In the genomic region with DNA sequence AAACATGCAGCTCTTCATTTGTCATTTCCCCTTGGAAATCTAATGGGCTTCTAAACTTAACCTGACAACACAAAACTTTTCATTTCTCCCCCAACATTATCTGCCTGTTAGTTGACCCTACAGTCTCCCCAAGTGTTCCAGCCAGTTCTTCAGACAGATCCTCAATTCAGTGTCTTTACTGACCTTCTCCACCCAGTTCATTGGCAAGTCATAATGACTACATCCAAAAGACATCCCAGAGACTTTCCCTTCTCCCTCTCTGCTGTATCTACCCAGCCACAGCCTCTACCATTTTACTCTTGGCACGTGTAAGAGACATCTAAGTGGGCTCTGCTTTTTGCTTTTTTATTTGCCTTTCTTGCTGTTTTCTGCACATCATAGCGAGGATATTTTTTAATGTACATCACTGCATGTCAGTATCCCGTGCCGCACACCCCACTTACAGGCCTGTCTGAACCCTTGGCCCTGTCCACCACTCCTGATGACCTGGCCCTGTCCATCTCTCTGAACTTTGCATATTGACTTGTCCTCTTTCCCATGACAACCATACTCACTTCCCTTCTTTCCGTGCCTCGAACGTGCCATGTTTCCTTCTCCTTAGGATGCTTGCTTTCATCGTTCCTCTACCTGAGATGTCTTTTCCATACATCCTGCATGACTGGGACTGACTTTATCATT, we compare ENCODE assay signal across 21 cellular contexts.
DNase-seq lines count a peak whose midpoint lies in the region; ATAC-seq and TF ChIP-seq lines count a peak whose summit lies in the region.
"Had no signal": no experiment of that assay in that cellular context is flagged by ENCODE, and none has a peak within 500 bp of the region (broad histone marks: within the 10 kb centered on the region; RNA-seq: fewer than 3 reads in every experiment).

No MANE protein-coding gene starts in this region.

- TF ChIP-seq POLR2A in esophagus muscularis mucosa (IDR thresholded peaks at IDR 0.05; ENCODE audit: low read depth) (no peak), right lobe of liver (IDR thresholded peaks at IDR 0.05) (no peak)

- H3K79me2 ChIP-seq in GM23248 (ENCODE audit: insufficient read depth): no peaks in the 10 kb centered on the region

- 66 to 75% methylated on average over 8 of the region's 8 CpGs for WGBS in GM23248 (ENCODE audit: low coverage in 1 of 2, low lambda C conversion rate in 2 of 2, missing lambda C conversion rate in 2 of 2), 2 experiments
- WGBS in esophagus muscularis mucosa: 86% methylated on average over 8 of the region's 8 CpGs
- WGBS in right lobe of liver (ENCODE audit: insufficient coverage, low coverage, low lambda C conversion rate, missing lambda C conversion rate): 51% methylated on average over 8 of the region's 8 CpGs

- in situ Hi-C loops in GM23248 (cut with MboI) (no loop called here), GM13976 (cut with MboI; ENCODE audit: low sequenced_read_pairs, unreplicated experiment) (no loop called here)

- peaks cover 10% of the 10 kb centered on the region; the same call in 1 of the 2 replicates for H3F3A ChIP-seq in GM23248 (ENCODE audit: insufficient read depth)

- H3K4me1 ChIP-seq in GM23248 (ENCODE audit: insufficient read depth) (peaks cover 27% of the 10 kb centered on the region), esophagus muscularis mucosa (no peaks in the 10 kb centered on the region), right lobe of liver (peaks cover 0 to 60% (median 15%) of the 10 kb centered on the region in 4 donors)
- H3K4me1 ChIP-seq: BLaER1 had no signal

- POLR2A ChIA-PET in GM10248 (lab: Yijun Ruan, JAX): no interaction called here

- DNase-seq in ELR (ENCODE audit: low read depth): peak; percentile 11
- peak; percentile 44 for DNase-seq in GM23248
- peak; percentile 12 for DNase-seq in esophagus muscularis mucosa (ENCODE audit: extremely low spot score)
- DNase-seq in right lobe of liver: no peak
- no peak for DNase-seq in GM10248 (ENCODE audit: extremely low spot score)
- DNase-seq in GM13976 (ENCODE audit: low spot score): no peak
- DNase-seq in NCI-H1092 (lab: John Stamatoyannopoulos, UW): no peak
- DNase-seq: ACHN; CD4-positive, alpha-beta T cell; COR-L47; DMS79; NCI-H1105; NCI-H2081; NCI-H2171; NCI-H446 treated with DMSO at 0.1 percent for 48 hours; NCI-H526 treated with DMSO at 0.1 percent for 48 hours; OCI-M1 had no signal

- no peaks in the 10 kb centered on the region for H4K20me1 ChIP-seq in GM23248 (ENCODE audit: insufficient read depth)
- H4K20me1 ChIP-seq: BLaER1 had no signal

- H3K4me2 ChIP-seq in GM23248 (ENCODE audit: unreplicated experiment): no peak overlapping the region
- H3K4me2 ChIP-seq: BLaER1, KMS-11 had no signal

- H3K27me3 ChIP-seq in GM23248 (replicated peaks; ENCODE audit: insufficient read depth): no peaks in the 10 kb centered on the region; the same call in 1 of the 2 replicates
- no peaks in the 10 kb centered on the region for H3K27me3 ChIP-seq in esophagus muscularis mucosa
- H3K27me3 ChIP-seq in right lobe of liver: no peaks in the 10 kb centered on the region
- H3K27me3 ChIP-seq: BLaER1, SJSA1 had no signal

- H3K9me2 ChIP-seq in GM23248 (ENCODE audit: insufficient read depth): no peaks in the 10 kb centered on the region

- TF ChIP-seq CTCF in esophagus muscularis mucosa (IDR thresholded peaks at IDR 0.05) (no peak), right lobe of liver (IDR thresholded peaks at IDR 0.05) (no peak), GM10248 (IDR thresholded peaks at IDR 0.05; ENCODE audit: control extremely low read depth, extremely low read depth, low read depth, missing control alignments) (no peak), GM13976 (IDR thresholded peaks at IDR 0.05; ENCODE audit: borderline replicate concordance, control extremely low read depth, extremely low read depth, insufficient read depth, missing control alignments) (no peak)

- H3K9me3 ChIP-seq in GM23248 (ENCODE audit: low read depth): no peaks in the 10 kb centered on the region
- no peaks in the 10 kb centered on the region for H3K9me3 ChIP-seq in esophagus muscularis mucosa
- no peaks in the 10 kb centered on the region for H3K9me3 ChIP-seq in right lobe of liver
- H3K9me3 ChIP-seq: SJSA1 had no signal

- intact Hi-C loops in esophagus muscularis mucosa (cut with DNase I) (loop anchor here (10.0 kb wide), 1 partner anchor 130 kb away; no protein-coding TSS in a partner anchor), right lobe of liver (cut with DNase I) (no loop called here)

- no peak overlapping the region for H3K9ac ChIP-seq in GM23248
- H3K9ac ChIP-seq: BLaER1, KMS-11 had no signal

- TF ChIP-seq EP300 in esophagus muscularis mucosa (IDR thresholded peaks at IDR 0.05): no peak

- H3K4me3 ChIP-seq in GM23248 (no peak overlapping the region), esophagus muscularis mucosa (no peak overlapping the region), right lobe of liver (no peak overlapping the region)
- H3K4me3 ChIP-seq: BLaER1, SJSA1 had no signal

- H3K36me3 ChIP-seq in GM23248 (ENCODE audit: low read depth) (no peaks in the 10 kb centered on the region), esophagus muscularis mucosa (no peaks in the 10 kb centered on the region), right lobe of liver (no peaks in the 10 kb centered on the region)
- H3K36me3 ChIP-seq: BLaER1, SJSA1 had no signal

- ATAC-seq in right lobe of liver: peak in 3 of 4 donors; percentile 6 to 28 (median 16)
- ATAC-seq: HCT116 had no signal

- no peak overlapping the region for H2AFZ ChIP-seq in GM23248

- CTCF ChIA-PET in GM10248 (lab: Yijun Ruan, JAX): no interaction called here

- no peak overlapping the region for H3K27ac ChIP-seq in GM23248
- H3K27ac ChIP-seq in esophagus muscularis mucosa (replicated peaks in 1 of 4): no peak overlapping the region
- peak overlapping the region in 2 of 3 donors; percentile 81 to 94 for H3K27ac ChIP-seq in right lobe of liver
- H3K27ac ChIP-seq: BLaER1, KMS-11, SJSA1 had no signal

Comparison
In these comparisons a context has a peak if more than half of its experiments do, and no peak if none do; other contexts are left out.
1. DNase-seq: peak in ELR (single experiment), GM23248 (single experiment) and esophagus muscularis mucosa (single experiment); none in right lobe of liver (0 of 3), GM10248 (single experiment), GM13976 (single experiment) and NCI-H1092 (single experiment).
2. H3K27ac ChIP-seq: peak in right lobe of liver (2 of 3); none in GM23248 (single experiment) and esophagus muscularis mucosa (0 of 4).